In the genomic region with DNA sequence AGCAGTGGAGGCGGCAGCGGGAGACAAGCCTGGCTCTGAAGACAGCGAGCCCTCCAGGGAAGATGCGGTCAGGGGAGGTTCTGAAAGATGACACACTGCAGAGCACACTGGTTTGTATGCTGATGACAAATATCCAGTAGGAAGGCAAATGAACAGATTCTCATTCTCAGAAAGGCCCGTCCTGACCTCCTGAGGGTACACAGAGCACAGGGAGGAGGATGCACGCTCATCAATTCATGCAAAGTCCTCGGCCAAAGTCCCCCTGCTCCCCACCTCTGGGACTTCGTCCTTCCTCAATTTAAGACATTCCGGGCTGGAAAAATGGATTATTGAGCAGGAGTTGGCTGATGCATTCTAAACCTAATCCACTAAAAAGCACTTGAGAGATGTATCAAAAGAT, we compare ENCODE assay signal across 2 cellular contexts. TPM values are rescaled to one million over a fixed set of nuclear protein-coding genes. Genes with fewer than 3 reads are reported as not detected.
"Had no signal": no experiment of that assay in that cellular context is flagged by ENCODE, and none has a peak within 500 bp of the region (broad histone marks: within the 10 kb centered on the region; RNA-seq: fewer than 3 reads in every experiment).

No MANE protein-coding gene starts in this region.

RNA-seq across cellular contexts. Expression of gene PLGLB1, which starts 2.6 kb away (rescaled TPM):
- total RNA-seq: H1, H7 had no signal
